15 cellular contexts compared by ENCODE assay signal in the genomic region with DNA sequence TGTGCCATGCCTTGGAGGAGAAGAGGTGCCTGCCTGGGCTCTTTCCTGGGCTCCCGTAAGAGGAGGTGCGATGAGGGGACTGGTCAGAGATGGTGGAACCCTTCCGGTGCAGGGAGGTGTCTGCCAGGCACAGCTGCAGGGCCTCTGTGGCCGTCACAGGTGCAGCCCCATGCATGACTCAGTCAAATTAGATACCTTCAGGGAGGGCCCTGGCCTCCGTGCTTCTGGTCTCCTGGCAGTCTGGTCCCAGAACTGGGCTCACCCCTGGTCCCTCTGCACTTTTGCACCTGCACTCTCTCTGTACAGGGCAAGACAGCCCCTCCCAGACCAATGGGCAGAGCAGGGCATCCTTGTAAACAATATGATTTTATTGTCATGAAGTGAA. TPM values are rescaled to one million over a fixed set of nuclear protein-coding genes. Genes with fewer than 3 reads are reported as not detected.
DNase-seq lines count a peak whose midpoint lies in the region; ATAC-seq and TF ChIP-seq lines count a peak whose summit lies in the region.
"Had no signal": no experiment of that assay in that cellular context is flagged by ENCODE, and none has a peak within 500 bp of the region (broad histone marks: within the 10 kb centered on the region; RNA-seq: fewer than 3 reads in every experiment).

No MANE protein-coding gene starts in this region.

- H3K27me3 ChIP-seq in Panc1 (ENCODE audit: control insufficient read depth, insufficient read depth, low read length) (no peaks in the 10 kb centered on the region), sigmoid colon (no peaks in the 10 kb centered on the region), upper lobe of left lung (no peaks in the 10 kb centered on the region)
- H3K27me3 ChIP-seq: BE2C had no signal

- no peaks in the 10 kb centered on the region for H3K36me3 Mint-ChIP-seq in progenitor cell of endocrine pancreas (ENCODE audit: insufficient read depth)
- no peaks in the 10 kb centered on the region for H3K36me3 Mint-ChIP-seq in activated T-helper 17 cell treated with anti-CD3 and anti-CD28 coated beads, Interleukin-2, amount 50 U/mL, for 72 hours (ENCODE audit: low read depth)
- H3K36me3 Mint-ChIP-seq: CD4-positive, CD25-positive, alpha-beta regulatory T cell; CD8-positive, alpha-beta memory T cell had no signal

- H3K4me3 ChIP-seq in Panc1 (ENCODE audit: low read depth in 2 of 2, low read length in 2 of 2) (no peak overlapping the region), sigmoid colon (no peak overlapping the region), upper lobe of left lung (no peak overlapping the region)
- H3K4me3 ChIP-seq: GM23248 had no signal

- no peaks in the 10 kb centered on the region for H3K4me1 ChIP-seq in Panc1 (ENCODE audit: control insufficient read depth, insufficient read depth, low read length)
- H3K4me1 ChIP-seq in sigmoid colon = no peaks in the 10 kb centered on the region
- peaks cover 0 to 9% (median 6%) of the 10 kb centered on the region in 4 donors for H3K4me1 ChIP-seq in upper lobe of left lung
- H3K4me1 ChIP-seq: Caco-2 had no signal

- H3K27ac ChIP-seq in Panc1 (ENCODE audit: low read length) (no peak overlapping the region), sigmoid colon (no peak overlapping the region), upper lobe of left lung (no peak overlapping the region)
- H3K27ac ChIP-seq: GM23248 had no signal

- peak; percentile 26; the same call in 1 of the 2 replicates for ATAC-seq in Panc1
- ATAC-seq in esophagus mucosa = peak; percentile 11
- ATAC-seq in upper lobe of left lung (ENCODE audit: low FRiP score in 2 of 2) = peak; percentile 20 to 24
- no peak for ATAC-seq in activated T-helper 17 cell treated with anti-CD3 and anti-CD28 coated beads, Interleukin-2, amount 50 U/mL, for 72 hours (replicated peaks)

- POLR2A ChIA-PET in Panc1 (lab: Charles Lee) = no interaction called here

- 71% methylated on average over 5 of the region's 5 CpGs for WGBS in sigmoid colon, 2 donors
- 84 to 87% methylated on average over 5 of the region's 5 CpGs for WGBS in upper lobe of left lung, 2 donors

- TF ChIP-seq POLR2A in sigmoid colon (IDR thresholded peaks at IDR 0.05) (no peak), upper lobe of left lung (IDR thresholded peaks at IDR 0.05) (no peak)

- in situ Hi-C loops in Panc1 (cut with HindIII; ENCODE audit: low pct_unique_long_range_greater_than_20kb, low sequenced_read_pairs) = no loop called here

- no peak overlapping the region for H3K27ac Mint-ChIP-seq in progenitor cell of endocrine pancreas
- H3K27ac Mint-ChIP-seq in activated T-helper 17 cell treated with anti-CD3 and anti-CD28 coated beads, Interleukin-2, amount 50 U/mL, for 72 hours = no peak overlapping the region
- H3K27ac Mint-ChIP-seq: CD4-positive, CD25-positive, alpha-beta regulatory T cell; CD8-positive, alpha-beta memory T cell had no signal

- H3K4me3 Mint-ChIP-seq in progenitor cell of endocrine pancreas (ENCODE audit: low read depth) = no peak overlapping the region
- H3K4me3 Mint-ChIP-seq in activated T-helper 17 cell treated with anti-CD3 and anti-CD28 coated beads, Interleukin-2, amount 50 U/mL, for 72 hours = no peak overlapping the region
- H3K4me3 Mint-ChIP-seq: CD4-positive, CD25-positive, alpha-beta regulatory T cell; CD8-positive, alpha-beta memory T cell had no signal

- H3K27me3 Mint-ChIP-seq in progenitor cell of endocrine pancreas = peaks cover 23% of the 10 kb centered on the region
- H3K27me3 Mint-ChIP-seq in activated T-helper 17 cell treated with anti-CD3 and anti-CD28 coated beads, Interleukin-2, amount 50 U/mL, for 72 hours = peaks cover 30% of the 10 kb centered on the region
- H3K27me3 Mint-ChIP-seq: CD4-positive, CD25-positive, alpha-beta regulatory T cell had no signal

- H3K9me3 ChIP-seq in Panc1 (ENCODE audit: control insufficient read depth, insufficient read depth, low read depth, low read length) = no peaks in the 10 kb centered on the region
- H3K9me3 ChIP-seq in sigmoid colon = no peaks in the 10 kb centered on the region
- H3K9me3 ChIP-seq in upper lobe of left lung = no peaks in the 10 kb centered on the region
- H3K9me3 ChIP-seq: BE2C, Caco-2 had no signal

- H3K9me3 Mint-ChIP-seq in progenitor cell of endocrine pancreas (ENCODE audit: low read depth) = no peaks in the 10 kb centered on the region
- H3K9me3 Mint-ChIP-seq in activated T-helper 17 cell treated with anti-CD3 and anti-CD28 coated beads, Interleukin-2, amount 50 U/mL, for 72 hours = no peaks in the 10 kb centered on the region

- no peaks in the 10 kb centered on the region for H3K36me3 ChIP-seq in Panc1 (ENCODE audit: control insufficient read depth, insufficient read depth, low read length)
- H3K36me3 ChIP-seq in sigmoid colon = no peaks in the 10 kb centered on the region
- H3K36me3 ChIP-seq in upper lobe of left lung = no peaks in the 10 kb centered on the region
- H3K36me3 ChIP-seq: BE2C had no signal

- intact Hi-C loops in Panc1 (cut with micrococcal nuclease; ENCODE audit: unreplicated experiment) = no loop called here
- intact Hi-C loops in sigmoid colon (cut with DNase I) = no loop called here

- TF ChIP-seq EP300 in sigmoid colon (IDR thresholded peaks at IDR 0.05) (no peak), upper lobe of left lung (IDR thresholded peaks at IDR 0.05) (no peak)

- no peak for DNase-seq in Panc1 (ENCODE audit: low read depth, low spot score)
- peak; percentile 27 for DNase-seq in sigmoid colon
- DNase-seq in upper lobe of left lung = no peak
- DNase-seq in progenitor cell of endocrine pancreas (ENCODE audit: low spot score, unreplicated experiment) = no peak
- no peak for DNase-seq in NCI-H748 (lab: John Stamatoyannopoulos, UW; ENCODE audit: unreplicated experiment)
- DNase-seq: ACHN; BE2C; C1 segment of cervical spinal cord; Caco-2; CD4-positive, CD25-positive, alpha-beta regulatory T cell; CD8-positive, alpha-beta memory T cell; GM23248; HCEC 1CT had no signal

- TF ChIP-seq CTCF in Panc1 (IDR thresholded peaks at IDR 0.05) (no peak), sigmoid colon (IDR thresholded peaks at IDR 0.05) (no peak), upper lobe of left lung (IDR thresholded peaks at IDR 0.05) (no peak), progenitor cell of endocrine pancreas (IDR thresholded peaks at IDR 0.05; ENCODE audit: unreplicated experiment) (no peak)

- no peaks in the 10 kb centered on the region for H3K4me1 Mint-ChIP-seq in progenitor cell of endocrine pancreas (ENCODE audit: low read depth)
- peaks cover 4% of the 10 kb centered on the region for H3K4me1 Mint-ChIP-seq in activated T-helper 17 cell treated with anti-CD3 and anti-CD28 coated beads, Interleukin-2, amount 50 U/mL, for 72 hours
- H3K4me1 Mint-ChIP-seq: CD8-positive, alpha-beta memory T cell had no signal

- CTCF ChIA-PET in Panc1 (lab: Charles Lee) = no interaction called here

- no TSS peak for BruUV-seq in Panc1 (replicated peaks; lab: Mats Ljungman, UMichigan)

RNA-seq across cellular contexts. Expression of gene LRPAP1, which starts 49.9 kb away (rescaled TPM):
- total RNA-seq in Panc1 (2021; ENCODE audit: unreplicated experiment) (110 TPM), esophagus mucosa (64.6 TPM), sigmoid colon (100 to 1,000 TPM in 2 of 4 donors, 10 to 100 TPM in 2; 85.3 to 127 (median 99.6) TPM), upper lobe of left lung (100 to 1,000 TPM in 5 of 6 donors, 10 to 100 TPM in 1; 98.5 to 267 (median 251) TPM), progenitor cell of endocrine pancreas (125 and 134 TPM in 2 replicates)
- polyA plus RNA-seq in Panc1 (2012; ENCODE audit: insufficient read length) = 148 TPM
- 100 to 1,000 TPM in 1 of 3 donors, 10 to 100 TPM in 2; 25.2 to 123 (median 44.2) TPM for polyA plus RNA-seq in sigmoid colon
- 10 to 100 TPM; 46.9 to 67.5 TPM for total RNA-seq in activated T-helper 17 cell treated with anti-CD3 and anti-CD28 coated beads, Interleukin-2, amount 50 U/mL, for 72 hours
